ENCODE assay signal across 18 cellular contexts in the genomic region with DNA sequence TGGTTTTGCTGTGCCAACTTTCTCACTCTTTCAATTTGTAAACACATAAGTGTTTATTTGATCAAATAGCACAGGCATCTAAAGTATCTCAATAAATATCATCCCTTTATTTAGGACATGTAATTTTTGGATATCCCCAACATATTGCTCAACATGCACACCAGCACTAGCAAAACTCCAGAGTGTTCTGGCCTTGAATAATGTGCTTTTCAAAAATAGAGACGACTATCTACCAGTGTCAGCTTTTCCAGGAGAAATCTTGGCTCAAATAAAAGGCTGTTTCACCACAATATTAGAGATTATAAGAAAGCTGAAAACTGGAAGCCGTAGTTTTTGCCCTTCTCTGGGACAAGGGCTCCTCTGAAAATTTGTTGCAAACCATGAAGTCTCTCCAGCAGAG.
DNase-seq lines count a peak whose midpoint lies in the region; ATAC-seq, FAIRE-seq and TF ChIP-seq lines count a peak whose summit lies in the region.
"Had no signal": no experiment of that assay in that cellular context is flagged by ENCODE, and none has a peak within 500 bp of the region (broad histone marks: within the 10 kb centered on the region; RNA-seq: fewer than 3 reads in every experiment).

No MANE protein-coding gene starts in this region.

- peaks cover 0 to 27% (median 0%) of the 10 kb centered on the region in 3 donors for H3K4me1 ChIP-seq in gastroesophageal sphincter
- H3K4me1 ChIP-seq in osteoblast (ENCODE audit: insufficient read depth, low read length), result no peaks in the 10 kb centered on the region
- no peaks in the 10 kb centered on the region for H3K4me1 ChIP-seq in neural progenitor cell

- H3K4me1 Mint-ChIP-seq in neural progenitor cell, result no peaks in the 10 kb centered on the region
- H3K4me1 Mint-ChIP-seq: CD14-positive monocyte, GM23338 had no signal

- H3K27me3 Mint-ChIP-seq in neural progenitor cell (ENCODE audit: insufficient read depth, low read depth), result peaks cover 4% of the 10 kb centered on the region

- peak; percentile 70 for ATAC-seq in Right ventricle myocardium inferior
- peak; percentile 68 for ATAC-seq in gastroesophageal sphincter
- peak; percentile 83 for ATAC-seq in sciatic nerve
- ATAC-seq: CD8-positive, alpha-beta T cell; GM23338 had no signal

- peaks cover 4% of the 10 kb centered on the region for H3K9me3 Mint-ChIP-seq in neural progenitor cell
- H3K9me3 Mint-ChIP-seq: CD8-positive, alpha-beta T cell; GM23338 had no signal

- H3K27ac ChIP-seq in gastroesophageal sphincter (peak overlapping the region in 1 of 4 donors; percentile 44), osteoblast (ENCODE audit: low read depth, low read length) (no peak overlapping the region), neural progenitor cell (no peak overlapping the region)
- H3K27ac ChIP-seq: 22Rv1 had no signal

- no peak overlapping the region for H3K27ac Mint-ChIP-seq in neural progenitor cell
- H3K27ac Mint-ChIP-seq: CD14-positive monocyte; CD8-positive, alpha-beta T cell; GM23338 had no signal

- H3K4me3 Mint-ChIP-seq in neural progenitor cell, result no peak overlapping the region
- H3K4me3 Mint-ChIP-seq: CD14-positive monocyte; CD8-positive, alpha-beta T cell; GM23338 had no signal

- no peak overlapping the region for H3K4me2 ChIP-seq in osteoblast (ENCODE audit: insufficient read depth, low read length)
- no peak overlapping the region for H3K4me2 ChIP-seq in neural progenitor cell
- H3K4me2 ChIP-seq: GM23338 had no signal

- H4K20me1 ChIP-seq in osteoblast (ENCODE audit: insufficient read depth, low read length) (no peaks in the 10 kb centered on the region), neural progenitor cell (ENCODE audit: low read depth) (no peaks in the 10 kb centered on the region)

- no peak for TF ChIP-seq POLR2A in gastroesophageal sphincter (IDR thresholded peaks at IDR 0.05)
- no peak for TF ChIP-seq POLR2A in GM12891 (IDR thresholded peaks at IDR 0.05; ENCODE audit: low read depth, low read length)

- intact Hi-C loops in Right ventricle myocardium inferior (cut with DNase I) (no loop called here), cardiac septum (cut with DNase I) (no loop called here), sciatic nerve (cut with DNase I) (no loop called here)

- H3K9ac ChIP-seq in neural progenitor cell, result no peak overlapping the region

- H3K9me3 ChIP-seq in gastroesophageal sphincter, result no peaks in the 10 kb centered on the region
- no peaks in the 10 kb centered on the region for H3K9me3 ChIP-seq in osteoblast (ENCODE audit: low read depth, low read length)
- no peaks in the 10 kb centered on the region for H3K9me3 ChIP-seq in neural progenitor cell (ENCODE audit: low read depth)

- FAIRE-seq in GM12891 (lab: Jason Lieb, UNC), result no peak
- FAIRE-seq: D721Med had no signal

- no peaks in the 10 kb centered on the region for H3K36me3 Mint-ChIP-seq in neural progenitor cell
- H3K36me3 Mint-ChIP-seq: CD14-positive monocyte; CD8-positive, alpha-beta T cell had no signal

- H3K79me2 ChIP-seq in osteoblast (ENCODE audit: insufficient read depth, low read length) (no peaks in the 10 kb centered on the region), neural progenitor cell (ENCODE audit: low read depth) (no peaks in the 10 kb centered on the region)

- no peak overlapping the region for H2AFZ ChIP-seq in osteoblast (ENCODE audit: low read length)
- H2AFZ ChIP-seq in neural progenitor cell (replicated peaks), result no peak overlapping the region
- H2AFZ ChIP-seq: GM23338 had no signal

- no peak for TF ChIP-seq EP300 in gastroesophageal sphincter (IDR thresholded peaks at IDR 0.05)

- DNase-seq in Right ventricle myocardium inferior (ENCODE audit: missing footprints), result no peak
- DNase-seq in cardiac septum (ENCODE audit: low spot score), result no peak
- no peak for DNase-seq in sciatic nerve (ENCODE audit: low spot score)
- no peak for DNase-seq in epidermal melanocyte (ENCODE audit: insufficient read length, low spot score)
- DNase-seq in osteoblast (ENCODE audit: insufficient read length, low spot score, missing footprints), result no peak
- no peak for DNase-seq in GM12891 (ENCODE audit: insufficient read length, low spot score)
- DNase-seq in neural progenitor cell (ENCODE audit: low spot score), result no peak
- DNase-seq: CD8-positive, alpha-beta T cell; COR-L47; DMS53; GF-D8; H7; IMR-90 had no signal

- no peaks in the 10 kb centered on the region for H3F3A ChIP-seq in neural progenitor cell (ENCODE audit: low read depth)

- 40% methylated on average over 2 of the region's 2 CpGs; no CpG with 5 or more reads in 1 of the 2 donors for WGBS in gastroesophageal sphincter (ENCODE audit: low coverage in 1 of 2), 2 donors

- H3K36me3 ChIP-seq in gastroesophageal sphincter, result no peaks in the 10 kb centered on the region
- H3K36me3 ChIP-seq in osteoblast (ENCODE audit: insufficient read depth, low read length), result no peaks in the 10 kb centered on the region
- H3K36me3 ChIP-seq in neural progenitor cell, result no peaks in the 10 kb centered on the region

- H3K4me3 ChIP-seq in gastroesophageal sphincter, result no peak overlapping the region
- H3K4me3 ChIP-seq in osteoblast (ENCODE audit: insufficient read depth, low read length), result no peak overlapping the region
- no peak overlapping the region for H3K4me3 ChIP-seq in neural progenitor cell
- H3K4me3 ChIP-seq: GM23338 had no signal

- TF ChIP-seq CTCF in gastroesophageal sphincter (IDR thresholded peaks at IDR 0.05) (no peak), osteoblast (IDR thresholded peaks at IDR 0.05; ENCODE audit: extremely low read depth, low read depth, low read length) (no peak), neural progenitor cell (IDR thresholded peaks at IDR 0.05) (no peak)

- H3K27me3 ChIP-seq in gastroesophageal sphincter (no peaks in the 10 kb centered on the region), osteoblast (ENCODE audit: insufficient read depth, low read length) (peaks cover 10% of the 10 kb centered on the region), neural progenitor cell (no peaks in the 10 kb centered on the region)

TF ChIP-seq in GM12891, 5 proteins besides CTCF, POLR2A, EP300 and RAD21:
- no peak for TF ChIP-seq POLR2AphosphoS5 (IDR thresholded peaks at IDR 0.05; ENCODE audit: low read depth, low read length)
- TF ChIP-seq TAF1 (IDR thresholded peaks at IDR 0.05; ENCODE audit: low read depth, low read length), result no peak
- no peak for TF ChIP-seq PAX5 (IDR thresholded peaks at IDR 0.05; ENCODE audit: insufficient read depth, low read length, severe bottlenecking)
- no peak for TF ChIP-seq SPI1 (IDR thresholded peaks at IDR 0.05; ENCODE audit: low read depth, low read length)
- TF ChIP-seq POU2F2 (IDR thresholded peaks at IDR 0.05; ENCODE audit: low read depth, low read length), result no peak
